ENCODE assay signal across 17 cellular contexts in genomic region chr2:236366049-236366387, GRCh38.
A peak's percentile ranks its signal among the peaks of the same experiment; 100 is the strongest.
DNase-seq lines count a peak whose midpoint lies in the region; ATAC-seq and TF ChIP-seq lines count a peak whose summit lies in the region.
"Had no signal": no experiment of that assay in that cellular context is flagged by ENCODE, and none has a peak within 500 bp of the region (broad histone marks: within the 10 kb centered on the region; RNA-seq: fewer than 3 reads in every experiment).

No MANE protein-coding gene starts in this region.

- ATAC-seq in CD4-positive, alpha-beta T cell (ENCODE audit: poor library complexity), result no peak
- peak; percentile 17 for ATAC-seq in naive thymus-derived CD4-positive, alpha-beta T cell
- ATAC-seq in HG03135 (IDR thresholded peaks at IDR 0.05; ENCODE audit: unreplicated experiment), result no peak
- ATAC-seq: left cardiac atrium had no signal

- POLR2A ChIA-PET in CD4-positive, alpha-beta T cell (lab: Charles Lee), result interaction anchor here (1.8 kb wide), 1 partner anchor 719 kb away, joined by 5 read pairs; the partner anchor contains the start of gene COPS8
- POLR2A ChIA-PET in naive thymus-derived CD4-positive, alpha-beta T cell (lab: Charles Lee), result no interaction called here

- peaks cover 25 to 31% of the 10 kb centered on the region in 2 donors for H3K4me1 ChIP-seq in naive thymus-derived CD4-positive, alpha-beta T cell (ENCODE audit: control insufficient read depth in 2 of 2, insufficient read depth in 2 of 2, low read length in 2 of 2)

- no peak for DNase-seq in T-helper 2 cell treated with Interferon-gamma antibody and Interleukin-4, amounts not matched to agents 5 μg/mL and 100 μg/mL, for 36 hours (ENCODE audit: low spot score)
- no peak for DNase-seq in T-helper 2 cell
- DNase-seq in CD4-positive, alpha-beta T cell, result no peak
- peak; percentile 38 for DNase-seq in RPMI8226
- no peak for DNase-seq in naive thymus-derived CD4-positive, alpha-beta T cell
- DNase-seq in mucosa of gallbladder (ENCODE audit: low spot score), result no peak
- DNase-seq in DMS79 (lab: John Stamatoyannopoulos, UW), result no peak
- DNase-seq: AML-193, H7, left cardiac atrium, MG63, NCI-H69, ovary, transverse colon had no signal

- intact Hi-C loops in CD4-positive, alpha-beta T cell (cut with DNase I, micrococcal nuclease), result no loop called here
- intact Hi-C loops in naive thymus-derived CD4-positive, alpha-beta T cell (cut with micrococcal nuclease), result loop anchor here in 1 of 2 donors (5.0 kb wide), 1 partner anchor 201 kb away; the partner anchor contains the start of gene ACKR3

- H3K27me3 Mint-ChIP-seq in T-helper 2 cell treated with Interferon-gamma antibody and Interleukin-4, amounts not matched to agents 5 μg/mL and 100 μg/mL, for 36 hours (ENCODE audit: low read depth), result peaks cover 66% of the 10 kb centered on the region
- peaks cover 29% of the 10 kb centered on the region for H3K27me3 Mint-ChIP-seq in CD4-positive, alpha-beta T cell
- H3K27me3 Mint-ChIP-seq in naive thymus-derived CD4-positive, alpha-beta T cell, result peaks cover 18 to 78% (median 22%) of the 10 kb centered on the region in 5 donors

- no peaks in the 10 kb centered on the region for H3K9me3 ChIP-seq in CD4-positive, alpha-beta T cell (ENCODE audit: control insufficient read depth, low read length)
- H3K9me3 ChIP-seq in naive thymus-derived CD4-positive, alpha-beta T cell (ENCODE audit: control insufficient read depth in 2 of 3, low read length in 3 of 3), result no peaks in the 10 kb centered on the region
- H3K9me3 ChIP-seq: MG63, ovary, spleen, transverse colon had no signal

- H3K4me3 Mint-ChIP-seq in T-helper 2 cell treated with Interferon-gamma antibody and Interleukin-4, amounts not matched to agents 5 μg/mL and 100 μg/mL, for 36 hours, result peak overlapping the region; percentile 76
- H3K4me3 Mint-ChIP-seq in CD4-positive, alpha-beta T cell, result peak overlapping the region; percentile 47
- peak overlapping the region; percentile 67 to 82 (median 74) for H3K4me3 Mint-ChIP-seq in naive thymus-derived CD4-positive, alpha-beta T cell

- H3K27ac ChIP-seq in CD4-positive, alpha-beta T cell (ENCODE audit: low read depth, low read length), result no peak overlapping the region
- H3K27ac ChIP-seq in naive thymus-derived CD4-positive, alpha-beta T cell (ENCODE audit: low read depth, low read length), result no peak overlapping the region
- H3K27ac ChIP-seq: 22Rv1, ovary, spleen, transverse colon had no signal

- H3K36me3 ChIP-seq in naive thymus-derived CD4-positive, alpha-beta T cell (ENCODE audit: control insufficient read depth in 2 of 3, insufficient read depth in 3 of 3, low read length in 3 of 3), result no peaks in the 10 kb centered on the region
- H3K36me3 ChIP-seq: MG63, ovary, spleen, transverse colon had no signal

- no peaks in the 10 kb centered on the region for H3K9me3 Mint-ChIP-seq in T-helper 2 cell treated with Interferon-gamma antibody and Interleukin-4, amounts not matched to agents 5 μg/mL and 100 μg/mL, for 36 hours
- no peaks in the 10 kb centered on the region for H3K9me3 Mint-ChIP-seq in CD4-positive, alpha-beta T cell
- peaks cover 0 to 2% (median 0%) of the 10 kb centered on the region in 11 donors for H3K9me3 Mint-ChIP-seq in naive thymus-derived CD4-positive, alpha-beta T cell

- H3K4me3 ChIP-seq in naive thymus-derived CD4-positive, alpha-beta T cell (ENCODE audit: low read length), result peak overlapping the region; percentile 43
- H3K4me3 ChIP-seq: MG63, ovary, spleen, transverse colon had no signal

- H3K4me1 Mint-ChIP-seq in T-helper 2 cell treated with Interferon-gamma antibody and Interleukin-4, amounts not matched to agents 5 μg/mL and 100 μg/mL, for 36 hours (ENCODE audit: low read depth), result peaks cover 28% of the 10 kb centered on the region
- peaks cover 52% of the 10 kb centered on the region for H3K4me1 Mint-ChIP-seq in CD4-positive, alpha-beta T cell (ENCODE audit: low read depth)
- peaks cover 23 to 59% (median 42%) of the 10 kb centered on the region in 7 donors for H3K4me1 Mint-ChIP-seq in naive thymus-derived CD4-positive, alpha-beta T cell

- peaks cover 8% of the 10 kb centered on the region for H3K27me3 ChIP-seq in CD4-positive, alpha-beta T cell (ENCODE audit: control insufficient read depth, insufficient read depth, low read length)
- no peaks in the 10 kb centered on the region for H3K27me3 ChIP-seq in naive thymus-derived CD4-positive, alpha-beta T cell (ENCODE audit: control insufficient read depth in 2 of 2, insufficient read depth in 2 of 2, low read length in 2 of 2)
- H3K27me3 ChIP-seq: ovary had no signal

- TF ChIP-seq CTCF in CD4-positive, alpha-beta T cell (IDR thresholded peaks at IDR 0.05), result no peak

- CTCF ChIA-PET in CD4-positive, alpha-beta T cell (lab: Charles Lee), result no interaction called here
- CTCF ChIA-PET in naive thymus-derived CD4-positive, alpha-beta T cell (lab: Charles Lee), result interaction anchor here (1.0 to 1.1 kb wide), 2 partner anchors 13 to 204 kb away, joined by 4 to 5 read pairs; partner anchors contain the start of gene ACKR3

- no peak overlapping the region for H3K27ac Mint-ChIP-seq in T-helper 2 cell treated with Interferon-gamma antibody and Interleukin-4, amounts not matched to agents 5 μg/mL and 100 μg/mL, for 36 hours
- H3K27ac Mint-ChIP-seq in CD4-positive, alpha-beta T cell, result peak overlapping the region; percentile 60
- H3K27ac Mint-ChIP-seq in naive thymus-derived CD4-positive, alpha-beta T cell, result peak overlapping the region in 4 of 9 donors; percentile 2 to 41 (median 26)

- H3K36me3 Mint-ChIP-seq in T-helper 2 cell treated with Interferon-gamma antibody and Interleukin-4, amounts not matched to agents 5 μg/mL and 100 μg/mL, for 36 hours (ENCODE audit: low read depth), result no peaks in the 10 kb centered on the region
- H3K36me3 Mint-ChIP-seq in CD4-positive, alpha-beta T cell (ENCODE audit: low read depth), result no peaks in the 10 kb centered on the region
- H3K36me3 Mint-ChIP-seq in naive thymus-derived CD4-positive, alpha-beta T cell, result no peaks in the 10 kb centered on the region
